Comparison of ENCODE assay signal across 8 cellular contexts in genomic region chr1:155091071-155092051, GRCh38. TPM values are rescaled to one million over a fixed set of nuclear protein-coding genes. Genes with fewer than 3 reads are reported as not detected.
DNase-seq lines count a peak whose midpoint lies in the region; ATAC-seq, FAIRE-seq and TF ChIP-seq lines count a peak whose summit lies in the region.

No MANE protein-coding gene starts in this region.

- H3K4me1 ChIP-seq in breast epithelium: peaks cover 0 to 10% of the 10 kb centered on the region in 2 donors
- H3K4me1 ChIP-seq in keratinocyte (ENCODE audit: control insufficient read depth, extremely low read depth, insufficient read depth, low read length): peaks cover 9% of the 10 kb centered on the region

- peaks cover 10% of the 10 kb centered on the region for H3K4me1 Mint-ChIP-seq in activated B cell treated with CpG ODN at 0.5 μM for 24 hours

- POLR2A ChIA-PET in activated B cell treated with CpG ODN at 0.5 μM for 24 hours (lab: Charles Lee): interaction anchor here (0.5 to 2.1 kb wide), 9 partner anchors 9 to 81 kb away, joined by 3 to 38 read pairs (median 6); partner anchors contain the start of gene KRTCAP2

- H3K27ac Mint-ChIP-seq in activated B cell treated with CpG ODN at 0.5 μM for 24 hours: no peak overlapping the region

- H3K9me3 ChIP-seq in breast epithelium (no peaks in the 10 kb centered on the region), keratinocyte (ENCODE audit: control insufficient read depth, low read depth, low read length) (no peaks in the 10 kb centered on the region)

- H3K36me3 Mint-ChIP-seq in activated B cell treated with CpG ODN at 0.5 μM for 24 hours (ENCODE audit: low read depth): no peaks in the 10 kb centered on the region

- dilution Hi-C loops in keratinocyte (cut with MboI; ENCODE audit: extremely low pct_ligation_motif_present, low sequenced_read_pairs): no loop called here

- peak overlapping the region; percentile 55 for H3K4me2 ChIP-seq in keratinocyte (ENCODE audit: control insufficient read depth, extremely low read depth, insufficient read depth, low read depth, low read length)

- no peaks in the 10 kb centered on the region for H3K79me2 ChIP-seq in keratinocyte (ENCODE audit: control insufficient read depth, insufficient read depth, low read length)

- H4K20me1 ChIP-seq in keratinocyte (ENCODE audit: control insufficient read depth, extremely low read depth, insufficient read depth, low read length): no peaks in the 10 kb centered on the region

- H3K27ac ChIP-seq in 22Rv1 (no peak overlapping the region), breast epithelium (no peak overlapping the region), keratinocyte (ENCODE audit: control insufficient read depth, insufficient read depth, low read length) (no peak overlapping the region)

- TF ChIP-seq CTCF in 22Rv1 (IDR thresholded peaks at IDR 0.05) (peak; percentile 100), activated B cell treated with CpG ODN at 0.5 μM for 24 hours (IDR thresholded peaks at IDR 0.05) (peak; percentile 48), breast epithelium (IDR thresholded peaks at IDR 0.05) (peak; percentile 95 to 98 (median 97)), keratinocyte (optimal IDR thresholded peaks at IDR 0.05 in 1 of 3, IDR thresholded peaks at IDR 0.05 in 1 of 3, conservative IDR thresholded peaks at IDR 0.05 in 1 of 3; ENCODE audit: extremely low read depth in 1 of 3, insufficient read depth in 2 of 3, low read length in 3 of 3) (peak; percentile 94 to 98 (median 96))

- no peaks in the 10 kb centered on the region for H3K27me3 ChIP-seq in breast epithelium
- peaks cover 3% of the 10 kb centered on the region for H3K27me3 ChIP-seq in keratinocyte (ENCODE audit: control insufficient read depth, extremely low read depth, insufficient read depth, low read length)

- ATAC-seq in activated B cell treated with CpG ODN at 0.5 μM for 24 hours (ENCODE audit: low read depth) (peak; percentile 89), HG03342 (IDR thresholded peaks at IDR 0.05; ENCODE audit: unreplicated experiment) (no peak)

- FAIRE-seq in GM18507 (lab: Jason Lieb, UNC) (peak; percentile 85), keratinocyte (lab: Jason Lieb, UNC) (no peak)

- CTCF ChIA-PET in activated B cell treated with CpG ODN at 0.5 μM for 24 hours (lab: Charles Lee): interaction anchor here (0.7 to 5.3 kb wide), 27 partner anchors 9 to 135 kb away, joined by 3 to 145 read pairs (median 4); partner anchors contain the start of genes DPM3, EFNA1, EFNA4 and KRTCAP2

- H3K36me3 ChIP-seq in breast epithelium (no peaks in the 10 kb centered on the region), keratinocyte (ENCODE audit: control insufficient read depth in 2 of 2, extremely low read depth in 1 of 2, insufficient read depth in 2 of 2, low read length in 2 of 2) (no peaks in the 10 kb centered on the region)

- H3K9me1 ChIP-seq in keratinocyte (ENCODE audit: control insufficient read depth, extremely low read depth, insufficient read depth, low read length): no peaks in the 10 kb centered on the region

- H2AFZ ChIP-seq in keratinocyte (ENCODE audit: control insufficient read depth, low read length): peak overlapping the region; percentile 86

- no peak overlapping the region for H3K4me3 Mint-ChIP-seq in activated B cell treated with CpG ODN at 0.5 μM for 24 hours

- no peak for TF ChIP-seq POLR2A in breast epithelium (IDR thresholded peaks at IDR 0.05)

- no peak overlapping the region for H3K4me3 ChIP-seq in breast epithelium
- no peak overlapping the region for H3K4me3 ChIP-seq in keratinocyte (ENCODE audit: control insufficient read depth in 2 of 3, extremely low read depth in 1 of 3, insufficient read depth in 2 of 3, low read depth in 1 of 3, low read length in 3 of 3)

- intact Hi-C loops in activated B cell treated with CpG ODN at 0.5 μM for 24 hours (cut with micrococcal nuclease): loop anchor here (1.0 to 5.0 kb wide), 3 partner anchors 36 to 82 kb away; partner anchors contain the start of genes EFNA1, KRTCAP2 and TRIM46
- intact Hi-C loops in breast epithelium (cut with DNase I; ENCODE audit: low total_unique reads): loop anchor here (5.0 kb wide), 1 partner anchor 76 kb away; no protein-coding TSS in a partner anchor

- DNase-seq in GM18507 (ENCODE audit: extremely low spot score, insufficient read length, low read depth) (peak; percentile 51), NCI-H2171 treated with DMSO at 0.1 percent for 48 hours (lab: John Stamatoyannopoulos, UW) (peak; percentile 65), activated B cell treated with CpG ODN at 0.5 μM for 24 hours (peak; percentile 76), breast epithelium (ENCODE audit: low spot score in 2 of 2) (peak in 1 of 2 donors; percentile 78), keratinocyte (ENCODE audit: low read depth, low spot score) (no peak)
- peak; percentile 76 to 81 for DNase-seq in stimulated activated CD4-positive, alpha-beta T cell treated with anti-CD3 and anti-CD28 coated beads, Interleukin-1b, Interleukin-23, amount 100 ng/mL, for 4 hours (ENCODE audit: low read depth in 2 of 2)

- H3K27me3 Mint-ChIP-seq in activated B cell treated with CpG ODN at 0.5 μM for 24 hours: peaks cover 6% of the 10 kb centered on the region

- H3K9me3 Mint-ChIP-seq in activated B cell treated with CpG ODN at 0.5 μM for 24 hours: no peaks in the 10 kb centered on the region

- peak overlapping the region; percentile 42 for H3K9ac ChIP-seq in keratinocyte (ENCODE audit: control insufficient read depth, extremely low read depth, insufficient read depth, low read length)

RNA-seq across cellular contexts. Expression of gene EFNA3, which starts 12.7 kb away (rescaled TPM):
- 1.2 and 1.7 TPM in 2 replicates for total RNA-seq in activated B cell treated with CpG ODN at 0.5 μM for 24 hours
- 1 to 10 TPM; 1.6 to 7.2 (median 6.6) TPM for total RNA-seq in breast epithelium
- 3.3 to 9.0 TPM (median 4.4 TPM) in 3 replicates for polyA plus RNA-seq in keratinocyte
- polyA plus RNA-seq in keratinocyte (2011; ENCODE audit: low read depth): 11.6 TPM
- polyA plus RNA-seq in keratinocyte (2011; cell fraction: cytosol; rRNA removed): 4.9 and 6.5 TPM in 2 replicates
- 4.7 and 4.9 TPM in 2 replicates for polyA plus RNA-seq in keratinocyte (2011; cell fraction: nucleus; rRNA removed)
- 3.9 and 47.4 TPM in 2 replicates for polyA plus RNA-seq in keratinocyte (2012; ENCODE audit: low replicate concordance)
- 3.6 to 8.3 TPM (median 4.2 TPM) in 3 replicates for polyA minus RNA-seq in keratinocyte
- polyA minus RNA-seq in keratinocyte (2011; cell fraction: cytosol; rRNA and poly(A)+ RNA removed): 5.0 TPM
- polyA minus RNA-seq in keratinocyte (2011; cell fraction: nucleus; rRNA and poly(A)+ RNA removed): 2.5 and 2.8 TPM in 2 replicates

RNA-seq across cellular contexts. Expression of gene EFNA4, which starts 27.8 kb away (rescaled TPM):
- total RNA-seq in activated B cell treated with CpG ODN at 0.5 μM for 24 hours: 7.8 and 9.5 TPM in 2 replicates
- 10 to 100 TPM in 2 of 3 donors, 1 to 10 TPM in 1; 4.8 to 26.6 (median 23.9) TPM for total RNA-seq in breast epithelium
- polyA plus RNA-seq in keratinocyte: 7.6 to 11.0 TPM (median 9.9 TPM) in 3 replicates
- polyA plus RNA-seq in keratinocyte (2011; ENCODE audit: low read depth): 7.7 TPM
- polyA plus RNA-seq in keratinocyte (2011; cell fraction: cytosol; rRNA removed): 5.6 and 8.1 TPM in 2 replicates
- polyA plus RNA-seq in keratinocyte (2011; cell fraction: nucleus; rRNA removed): 13.7 and 15.9 TPM in 2 replicates
- 7.2 and 12.3 TPM in 2 replicates for polyA plus RNA-seq in keratinocyte (2012; ENCODE audit: low replicate concordance)
- polyA minus RNA-seq in keratinocyte: 5.4 to 9.9 TPM (median 7.6 TPM) in 3 replicates
- polyA minus RNA-seq in keratinocyte (2011; cell fraction: cytosol; rRNA and poly(A)+ RNA removed): 12.3 TPM
- polyA minus RNA-seq in keratinocyte (2011; cell fraction: nucleus; rRNA and poly(A)+ RNA removed): 7.3 and 8.2 TPM in 2 replicates

RNA-seq across cellular contexts. Expression of gene EFNA1, which starts 36.3 kb away (rescaled TPM):
- total RNA-seq in activated B cell treated with CpG ODN at 0.5 μM for 24 hours (0.29 TPM in 1 of 2 replicates, not detected in the other), breast epithelium (100 to 1,000 TPM in 2 of 3 donors, 10 to 100 TPM in 1; 18.7 to 163 (median 120) TPM)
- 33.2 to 116 TPM (median 77.5 TPM) in 3 replicates for polyA plus RNA-seq in keratinocyte
- 33.5 TPM for polyA plus RNA-seq in keratinocyte (2011; ENCODE audit: low read depth)
- polyA plus RNA-seq in keratinocyte (2011; cell fraction: cytosol; rRNA removed): 34.4 and 44.7 TPM in 2 replicates
- 180 and 349 TPM in 2 replicates for polyA plus RNA-seq in keratinocyte (2011; cell fraction: nucleus; rRNA removed)
- 22.9 and 134 TPM in 2 replicates for polyA plus RNA-seq in keratinocyte (2012; ENCODE audit: low replicate concordance)
- polyA minus RNA-seq in keratinocyte: 45.9 to 113 TPM (median 67.4 TPM) in 3 replicates
- 52.0 TPM for polyA minus RNA-seq in keratinocyte (2011; cell fraction: cytosol; rRNA and poly(A)+ RNA removed)
- 90.7 and 122 TPM in 2 replicates for polyA minus RNA-seq in keratinocyte (2011; cell fraction: nucleus; rRNA and poly(A)+ RNA removed)

RNA-seq across cellular contexts. Expression of gene ADAM15, which starts 40.2 kb away (rescaled TPM):
- total RNA-seq in activated B cell treated with CpG ODN at 0.5 μM for 24 hours: 11.3 and 13.7 TPM in 2 replicates
- total RNA-seq in breast epithelium: 100 to 1,000 TPM in 2 of 3 donors, 10 to 100 TPM in 1; 97.8 to 155 (median 109) TPM
- 130 to 280 TPM (median 131 TPM) in 3 replicates for polyA plus RNA-seq in keratinocyte
- 106 TPM for polyA plus RNA-seq in keratinocyte (2011; ENCODE audit: low read depth)
- 98.3 and 169 TPM in 2 replicates for polyA plus RNA-seq in keratinocyte (2011; cell fraction: cytosol; rRNA removed)
- polyA plus RNA-seq in keratinocyte (2011; cell fraction: nucleus; rRNA removed): 313 and 412 TPM in 2 replicates
- polyA plus RNA-seq in keratinocyte (2012; ENCODE audit: low replicate concordance): 166 and 194 TPM in 2 replicates
- polyA minus RNA-seq in keratinocyte: 269 to 455 TPM (median 448 TPM) in 3 replicates
- polyA minus RNA-seq in keratinocyte (2011; cell fraction: cytosol; rRNA and poly(A)+ RNA removed): 471 TPM
- polyA minus RNA-seq in keratinocyte (2011; cell fraction: nucleus; rRNA and poly(A)+ RNA removed): 347 and 394 TPM in 2 replicates

RNA-seq across cellular contexts. Expression of gene SLC50A1, which starts 44.3 kb away (rescaled TPM):
- total RNA-seq in activated B cell treated with CpG ODN at 0.5 μM for 24 hours: 77.3 and 85.2 TPM in 2 replicates
- total RNA-seq in breast epithelium: 10 to 100 TPM; 25.0 to 32.4 (median 28.5) TPM
- 54.5 to 72.2 TPM (median 55.6 TPM) in 3 replicates for polyA plus RNA-seq in keratinocyte
- 32.6 TPM for polyA plus RNA-seq in keratinocyte (2011; ENCODE audit: low read depth)
- 47.6 and 49.9 TPM in 2 replicates for polyA plus RNA-seq in keratinocyte (2011; cell fraction: cytosol; rRNA removed)
- polyA plus RNA-seq in keratinocyte (2011; cell fraction: nucleus; rRNA removed): 60.5 and 69.1 TPM in 2 replicates
- 32.2 and 69.6 TPM in 2 replicates for polyA plus RNA-seq in keratinocyte (2012; ENCODE audit: low replicate concordance)
- polyA minus RNA-seq in keratinocyte: 32.1 to 59.5 TPM (median 44.3 TPM) in 3 replicates
- 54.3 TPM for polyA minus RNA-seq in keratinocyte (2011; cell fraction: cytosol; rRNA and poly(A)+ RNA removed)
- 9.2 and 19.5 TPM in 2 replicates for polyA minus RNA-seq in keratinocyte (2011; cell fraction: nucleus; rRNA and poly(A)+ RNA removed)

Comparison
In these comparisons a context has a peak if more than half of its experiments do, and no peak if none do; other contexts are left out.
1. CTCF ChIP-seq: peak in every context shown above with its lines; median percentile 100 in 22Rv1; 97 in breast epithelium; 96 in keratinocyte; 48 in activated B cell treated with CpG ODN at 0.5 μM for 24 hours.
2. RNA of gene EFNA1, which starts 36.3 kb away (total RNA-seq): 18.7 to 163 TPM in breast epithelium; 0.29 TPM in activated B cell treated with CpG ODN at 0.5 μM for 24 hours; every median in the first group is over 10 times any median in the second.